In the genomic region with DNA sequence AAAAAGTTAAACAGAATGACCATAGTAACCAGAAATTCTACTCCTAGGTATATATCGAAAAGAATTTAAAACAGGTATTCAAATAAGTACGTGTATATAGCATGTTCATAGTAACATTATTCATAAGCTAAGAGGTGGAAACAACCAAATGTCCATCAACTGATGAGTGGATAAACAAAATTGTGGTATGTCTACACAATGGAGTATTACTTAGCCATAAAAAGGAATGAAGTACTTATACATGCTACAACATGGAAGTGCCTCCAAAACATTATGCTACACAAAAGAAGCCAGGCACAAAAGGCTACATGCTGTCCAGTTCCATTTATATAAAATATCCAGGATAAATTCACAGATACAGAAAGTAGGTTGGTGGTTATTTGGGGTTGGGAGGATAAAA, we compare ENCODE assay signal across 8 cellular contexts.
"Had no signal": no experiment of that assay in that cellular context is flagged by ENCODE, and none has a peak within 500 bp of the region (broad histone marks: within the 10 kb centered on the region; RNA-seq: fewer than 3 reads in every experiment).

No MANE protein-coding gene starts in this region.

- FAIRE-seq: HepG2, HTR-8/SVneo had no signal

- H3K9ac ChIP-seq: KMS-11 had no signal

- ATAC-seq: HepG2 had no signal

- H3K4me2 ChIP-seq: KMS-11 had no signal

- DNase-seq: IMR-90, Karpas-422, KBM-7, KG1 had no signal

- H3K27ac ChIP-seq: HL-60, KMS-11 had no signal
